1 cellular context compared by ENCODE assay signal in the genomic region with DNA sequence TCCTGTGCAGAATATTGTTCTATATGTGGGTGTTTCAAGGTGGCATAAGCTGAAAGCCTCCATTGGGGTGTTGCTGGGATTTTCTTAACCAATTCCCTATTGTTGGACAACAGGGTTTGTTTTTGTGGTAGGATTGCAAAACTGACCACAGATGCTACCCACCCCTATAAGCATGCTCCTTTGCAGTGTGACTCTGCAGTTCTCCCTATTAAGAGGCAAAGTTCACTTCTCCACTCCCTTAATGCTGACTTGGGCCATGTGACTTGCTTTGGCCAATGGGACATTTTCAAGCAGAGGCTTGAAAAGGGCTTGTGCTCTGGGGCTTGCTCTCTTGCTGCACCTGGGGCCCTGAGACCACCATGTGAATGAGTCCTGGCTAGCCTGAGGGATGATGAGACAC.
A peak's percentile ranks its signal among the peaks of the same experiment; 100 is the strongest.
TF ChIP-seq lines count a peak whose summit lies in the region.

No MANE protein-coding gene starts in this region.

TF ChIP-seq in K562, 482 proteins besides CTCF, POLR2A, EP300 and RAD21 (continued from another document):
- TF ChIP-seq, protein P1, sequence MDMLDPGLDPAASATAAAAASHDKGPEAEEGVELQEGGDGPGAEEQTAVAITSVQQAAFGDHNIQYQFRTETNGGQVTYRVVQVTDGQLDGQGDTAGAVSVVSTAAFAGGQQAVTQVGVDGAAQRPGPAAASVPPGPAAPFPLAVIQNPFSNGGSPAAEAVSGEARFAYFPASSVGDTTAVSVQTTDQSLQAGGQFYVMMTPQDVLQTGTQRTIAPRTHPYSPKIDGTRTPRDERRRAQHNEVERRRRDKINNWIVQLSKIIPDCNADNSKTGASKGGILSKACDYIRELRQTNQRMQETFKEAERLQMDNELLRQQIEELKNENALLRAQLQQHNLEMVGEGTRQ (CRISPR knock-in tag; IDR thresholded peaks at IDR 0.05) = peak; percentile 67
- TF ChIP-seq, protein P2, sequence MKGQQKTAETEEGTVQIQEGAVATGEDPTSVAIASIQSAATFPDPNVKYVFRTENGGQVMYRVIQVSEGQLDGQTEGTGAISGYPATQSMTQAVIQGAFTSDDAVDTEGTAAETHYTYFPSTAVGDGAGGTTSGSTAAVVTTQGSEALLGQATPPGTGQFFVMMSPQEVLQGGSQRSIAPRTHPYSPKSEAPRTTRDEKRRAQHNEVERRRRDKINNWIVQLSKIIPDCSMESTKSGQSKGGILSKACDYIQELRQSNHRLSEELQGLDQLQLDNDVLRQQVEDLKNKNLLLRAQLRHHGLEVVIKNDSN (CRISPR knock-in tag; IDR thresholded peaks at IDR 0.05) = peak; percentile 67
